ENCODE assay signal across 26 cellular contexts in genomic region chr13:97193577-97193976, GRCh38.
"Had no signal": no experiment of that assay in that cellular context is flagged by ENCODE, and none has a peak within 500 bp of the region (broad histone marks: within the 10 kb centered on the region; RNA-seq: fewer than 3 reads in every experiment).

No MANE protein-coding gene starts in this region.

- H3K4me3 ChIP-seq: lower lobe of right lung, ovary, psoas muscle, sigmoid colon, thoracic aorta, tibial nerve, upper lobe of right lung, uterus had no signal

- H3K36me3 ChIP-seq: lower lobe of right lung, ovary, sigmoid colon, thoracic aorta, tibial nerve, upper lobe of right lung, uterus had no signal

- H3K27ac Mint-ChIP-seq: immature natural killer cell; memory B cell; naive thymus-derived CD8-positive, alpha-beta T cell; nephron progenitor cell; stimulated activated memory B cell treated with anti-CD40 and anti-IgM and Interleukin-4, amounts not matched to agents 10 μg/mL and 1 μg/mL and 100 μg/mL, for 72 hours; stimulated activated naive CD8-positive, alpha-beta T cell treated with anti-CD3 and anti-CD28 coated beads, Interleukin-15, Interleukin-2, amounts not matched to agents 100 ng/mL and 50 ng/mL, for 24 hours had no signal

- FAIRE-seq: endometrium, frontal cortex had no signal

- H3K36me3 Mint-ChIP-seq: immature natural killer cell; memory B cell; naive thymus-derived CD8-positive, alpha-beta T cell; stimulated activated memory B cell treated with anti-CD40 and anti-IgM and Interleukin-4, amounts not matched to agents 10 μg/mL and 1 μg/mL and 100 μg/mL, for 72 hours had no signal

- H3K27ac ChIP-seq: lower lobe of right lung, ovary, psoas muscle, sigmoid colon, thoracic aorta, tibial nerve, upper lobe of right lung, uterus had no signal

- H3K4me1 Mint-ChIP-seq: nephron progenitor cell had no signal

- ATAC-seq: effector memory CD8-positive, alpha-beta T cell; left ventricle myocardium superior; lower lobe of right lung; naive thymus-derived CD8-positive, alpha-beta T cell; psoas muscle; stimulated activated memory B cell treated with anti-CD40 and anti-IgM and Interleukin-4, amounts not matched to agents 10 μg/mL and 1 μg/mL and 100 μg/mL, for 72 hours had no signal

- H3K4me3 Mint-ChIP-seq: effector memory CD8-positive, alpha-beta T cell; immature natural killer cell; memory B cell; naive thymus-derived CD8-positive, alpha-beta T cell; nephron progenitor cell; stimulated activated memory B cell treated with anti-CD40 and anti-IgM and Interleukin-4, amounts not matched to agents 10 μg/mL and 1 μg/mL and 100 μg/mL, for 72 hours; stimulated activated naive CD8-positive, alpha-beta T cell treated with anti-CD3 and anti-CD28 coated beads, Interleukin-15, Interleukin-2, amounts not matched to agents 100 ng/mL and 50 ng/mL, for 24 hours had no signal

- H3K9me3 ChIP-seq: lower lobe of right lung, ovary, psoas muscle, sigmoid colon, thoracic aorta, tibial nerve, upper lobe of right lung, uterus had no signal

- H3K9me3 Mint-ChIP-seq: effector memory CD8-positive, alpha-beta T cell; memory B cell; nephron progenitor cell; stimulated activated memory B cell treated with anti-CD40 and anti-IgM and Interleukin-4, amounts not matched to agents 10 μg/mL and 1 μg/mL and 100 μg/mL, for 72 hours had no signal

- H3K4me1 ChIP-seq: psoas muscle, uterus had no signal

- DNase-seq: cortex of kidney; effector memory CD8-positive, alpha-beta T cell; hypothalamus; immature natural killer cell; islet precursor cell; left ventricle myocardium superior; lower lobe of right lung; midbrain; naive thymus-derived CD8-positive, alpha-beta T cell; nephron progenitor cell; occipital lobe; ovary; posterior cingulate gyrus; psoas muscle; right cardiac atrium; sigmoid colon; stimulated activated CD4-positive, alpha-beta T cell treated with anti-CD3 and anti-CD28 coated beads, Interleukin-4, amount 100 ng/mL, for 4 hours; upper lobe of right lung; uterus had no signal

- H3K27me3 ChIP-seq: ovary, sigmoid colon, tibial nerve, upper lobe of right lung, uterus had no signal
